In genomic region chr3:149576071-149576564, GRCh38 we compare ENCODE assay signal across 9 cellular contexts.
A peak's percentile ranks its signal among the peaks of the same experiment; 100 is the strongest.
DNase-seq lines count a peak whose midpoint lies in the region; ATAC-seq, FAIRE-seq and TF ChIP-seq lines count a peak whose summit lies in the region.
"Had no signal": no experiment of that assay in that cellular context is flagged by ENCODE, and none has a peak within 500 bp of the region (broad histone marks: within the 10 kb centered on the region; RNA-seq: fewer than 3 reads in every experiment).

No MANE protein-coding gene starts in this region.

- TF ChIP-seq CTCF in bronchial epithelial cell (IDR thresholded peaks at IDR 0.05; ENCODE audit: insufficient read depth, low read length, severe bottlenecking) (no peak), lung (IDR thresholded peaks at IDR 0.05; ENCODE audit: control extremely low read depth, extremely low read depth) (no peak)

- ATAC-seq in GM21723 (IDR thresholded peaks at IDR 0.05; ENCODE audit: unreplicated experiment) (peak; percentile 59), lung (ENCODE audit: insufficient read depth, low FRiP score) (peak; percentile 71)

- FAIRE-seq in bronchial epithelial cell (lab: Jason Lieb, UNC): peak; percentile 88

- H3K36me3 ChIP-seq in BLaER1: no peaks in the 10 kb centered on the region
- no peaks in the 10 kb centered on the region for H3K36me3 ChIP-seq in bronchial epithelial cell (ENCODE audit: control insufficient read depth, insufficient read depth, low read length)
- peaks cover 1 to 2% of the 10 kb centered on the region in 2 donors for H3K36me3 ChIP-seq in lung (ENCODE audit: control insufficient read depth in 2 of 2, insufficient read depth in 2 of 2, low read length in 2 of 2)

- H3K9ac ChIP-seq in BLaER1: no peak overlapping the region

- H4K20me1 ChIP-seq in BLaER1: no peaks in the 10 kb centered on the region

- H3K4me2 ChIP-seq in BLaER1: peak overlapping the region; percentile 63

- no peaks in the 10 kb centered on the region for H3K27me3 ChIP-seq in BLaER1
- no peaks in the 10 kb centered on the region for H3K27me3 ChIP-seq in bronchial epithelial cell (ENCODE audit: control insufficient read depth, insufficient read depth, low read length)
- H3K27me3 ChIP-seq in lung (ENCODE audit: control insufficient read depth, insufficient read depth): no peaks in the 10 kb centered on the region

- peaks cover 69% of the 10 kb centered on the region for H3K4me1 ChIP-seq in BLaER1
- peaks cover 22 to 46% of the 10 kb centered on the region in 2 donors for H3K4me1 ChIP-seq in lung (ENCODE audit: control insufficient read depth in 2 of 2, insufficient read depth in 2 of 2, low read length in 2 of 2)

- 21 to 22% methylated on average over 5 of the region's 5 CpGs for WGBS in lung, 2 donors

- DNase-seq in NCI-H2107 treated with DMSO at 0.1 percent for 48 hours (lab: John Stamatoyannopoulos, UW; ENCODE audit: unreplicated experiment) (peak; percentile 53), bronchial epithelial cell (ENCODE audit: low read depth) (peak; percentile 100), lung (ENCODE audit: low spot score) (no peak), cerebellar nuclear complex (lab: John Stamatoyannopoulos, UW) (no peak), NCI-H82 (lab: John Stamatoyannopoulos, UW) (no peak), NCI-H1417 treated with DMSO at 0.1 percent for 48 hours (lab: John Stamatoyannopoulos, UW) (no peak)

- H3K4me3 ChIP-seq in BLaER1 (no peak overlapping the region), bronchial epithelial cell (ENCODE audit: low read depth, low read length) (no peak overlapping the region), lung (no peak overlapping the region)

- H3K9me3 ChIP-seq in BLaER1 (no peaks in the 10 kb centered on the region), lung (ENCODE audit: control insufficient read depth in 2 of 2, insufficient read depth in 1 of 2, low read length in 1 of 2) (no peaks in the 10 kb centered on the region)

- H3K27ac ChIP-seq in BLaER1 (no peak overlapping the region), lung (ENCODE audit: low read depth in 1 of 2, low read length in 1 of 2) (peak overlapping the region; percentile 86 to 91)
- H3K27ac ChIP-seq: HL-60 had no signal

Comparison
In these comparisons a context has a peak if more than half of its experiments do, and no peak if none do; other contexts are left out.
1. DNase-seq: peak in NCI-H2107 treated with DMSO at 0.1 percent for 48 hours (single experiment) and bronchial epithelial cell (single experiment); none in lung (single experiment), cerebellar nuclear complex (0 of 2), NCI-H82 (single experiment) and NCI-H1417 treated with DMSO at 0.1 percent for 48 hours (single experiment).